Comparison of ENCODE assay signal across 1 cellular context in the genomic region with DNA sequence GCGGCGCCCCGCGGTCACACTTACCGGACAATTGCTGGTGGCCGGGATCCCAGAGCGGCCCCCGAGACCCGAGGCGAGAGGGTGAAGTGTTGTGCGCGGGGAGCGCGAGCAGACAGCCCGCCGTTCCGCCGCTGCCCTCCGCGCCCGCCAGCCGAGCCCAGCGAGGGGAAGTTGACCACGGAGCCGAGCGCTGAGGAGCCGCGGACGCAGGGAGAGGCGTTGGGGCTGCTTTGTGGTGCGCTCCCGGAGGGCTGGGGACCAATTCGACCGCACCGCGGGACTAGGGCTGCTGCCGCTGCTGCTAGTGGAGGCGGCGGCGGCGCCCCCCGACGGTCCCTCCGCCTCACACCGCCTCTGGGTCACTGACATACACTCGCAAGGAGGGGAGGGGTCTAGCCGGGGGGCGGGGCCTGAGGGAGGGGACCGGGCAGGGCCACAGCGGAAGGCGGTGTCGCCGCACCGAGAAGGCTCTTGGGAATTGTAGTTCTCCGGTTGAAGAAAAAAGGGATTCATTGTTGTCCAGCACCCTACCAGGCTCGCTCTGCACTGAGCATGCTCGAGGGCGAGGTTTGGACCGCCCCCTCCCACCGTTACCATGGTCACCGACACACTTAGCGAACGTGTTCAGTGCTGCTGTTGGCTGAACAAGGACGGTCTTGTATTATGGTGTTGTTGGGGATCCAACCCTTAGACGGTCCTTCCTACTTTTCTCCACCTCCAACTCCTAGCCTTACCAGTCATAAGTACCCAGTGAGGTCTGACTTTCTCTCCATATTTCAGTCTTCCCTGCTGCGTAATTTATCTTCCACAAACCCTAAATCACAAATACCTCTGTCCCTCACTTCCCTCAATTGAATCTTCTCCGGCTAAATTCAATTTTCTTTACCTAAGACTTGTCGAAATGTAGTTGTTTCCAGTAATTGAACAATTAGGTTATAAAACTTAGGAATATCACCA.
TF ChIP-seq lines count a peak whose summit lies in the region.

PELI1 (minus strand) TSS at position 364 of the 957 bp plus-strand sequence. CDS start 36,110 bp downstream, outside the sequence.

TF ChIP-seq in GM12878, 131 proteins besides CTCF, POLR2A, EP300 and RAD21 (continued from another document):
- TF ChIP-seq E4F1 (IDR thresholded peaks at IDR 0.05; ENCODE audit: borderline replicate concordance, partially characterized antibody): no peak
- TF ChIP-seq HDAC2 (IDR thresholded peaks at IDR 0.05): no peak
- peak; percentile 76; the same call in 1 of the 2 replicates for TF ChIP-seq TAF1 (IDR thresholded peaks at IDR 0.05; ENCODE audit: borderline replicate concordance, low read depth, low read length)
- TF ChIP-seq MYC (IDR thresholded peaks at IDR 0.05; ENCODE audit: insufficient read depth, insufficient read length, insufficient replicate concordance, low read length, severe bottlenecking): no peak
- TF ChIP-seq POLR2AphosphoS2 (IDR thresholded peaks at IDR 0.05; ENCODE audit: low read depth, low read length): peak; percentile 90
- no peak for TF ChIP-seq FOS (IDR thresholded peaks at IDR 0.05; ENCODE audit: borderline replicate concordance, extremely low read depth, insufficient read length)
- no peak for TF ChIP-seq ZNF622 (IDR thresholded peaks at IDR 0.05)
- peak; percentile 53; the same call in 1 of the 2 replicates for TF ChIP-seq NBN (IDR thresholded peaks at IDR 0.05)
- TF ChIP-seq PML (IDR thresholded peaks at IDR 0.05; ENCODE audit: low read length): no peak; the same call in 1 of the 2 replicates
- 0 out of 2 replicates have a peak, but pooled peaks have one; percentile 72 for TF ChIP-seq GATAD2B (conservative IDR thresholded peaks at IDR 0.05; ENCODE audit: low read depth)
- no peak; the same call in 1 of the 2 replicates for TF ChIP-seq RB1 (IDR thresholded peaks at IDR 0.05; ENCODE audit: borderline replicate concordance)
- peak in 1 of 2 experiments; percentile 40; a peak in 2 of 4 replicates for TF ChIP-seq BHLHE40 (IDR thresholded peaks at IDR 0.05; ENCODE audit: borderline replicate concordance in 1 of 2, low read depth in 2 of 2, low read length in 1 of 2)
- no peak for TF ChIP-seq MTA3 (IDR thresholded peaks at IDR 0.05; ENCODE audit: borderline replicate concordance, low read length)
